Comparison of ENCODE assay signal across 19 cellular contexts in the genomic region with DNA sequence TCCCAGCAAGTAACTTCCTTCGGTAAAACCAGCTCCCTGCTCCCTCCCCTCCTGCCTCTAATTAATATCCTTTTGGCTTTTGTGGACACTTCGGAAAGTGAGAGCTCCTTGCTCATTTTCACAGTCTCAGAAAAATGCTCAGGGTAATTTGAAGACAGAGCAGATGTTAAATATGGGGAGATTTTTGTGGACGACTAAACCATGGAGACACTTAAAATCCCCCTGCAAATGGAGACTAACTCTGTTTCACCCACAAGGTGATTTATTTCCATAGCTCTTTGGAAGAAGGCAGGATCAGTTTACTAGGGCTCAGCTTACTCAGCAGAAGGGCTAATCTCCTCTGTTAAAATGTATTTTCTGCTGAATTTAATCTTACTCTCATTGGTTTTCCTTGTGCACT.
"Had no signal": no experiment of that assay in that cellular context is flagged by ENCODE, and none has a peak within 500 bp of the region (broad histone marks: within the 10 kb centered on the region; RNA-seq: fewer than 3 reads in every experiment).

No MANE protein-coding gene starts in this region.

- H3K36me3 Mint-ChIP-seq: activated naive CD4-positive, alpha-beta T cell treated with anti-CD3 and anti-CD28 coated beads, Interleukin-2, amount 10 ng/mL, durations not matched to agents 7 days and 5 days; naive thymus-derived CD8-positive, alpha-beta T cell; stimulated activated naive B cell treated with anti-CD40 and anti-IgM and Interleukin-4, amounts not matched to agents 10 μg/mL and 1 μg/mL and 100 μg/mL, for 72 hours had no signal

- H3K9me3 Mint-ChIP-seq: activated CD4-positive, alpha-beta memory T cell treated with anti-CD3 and anti-CD28 coated beads, Interleukin-2, amount 10 ng/mL, durations not matched to agents 7 days and 5 days; activated naive CD4-positive, alpha-beta T cell treated with anti-CD3 and anti-CD28 coated beads, Interleukin-2, amount 10 ng/mL, durations not matched to agents 7 days and 5 days; activated T-helper 1 cell treated with anti-CD3 and anti-CD28 coated beads, Interleukin-12 subunit alpha, Interleukin-12 subunit beta, Interleukin-2, Interleukin-4 antibody, amounts not matched to agents 30 ng/mL and 10 ng/mL and 1 ng/mL, durations not matched to agents 14 hours and 24 hours and 36 hours; central memory CD8-positive, alpha-beta T cell; dendritic cell treated with granulocyte-macrophage colony-stimulating factor and Interleukin-4, amounts not matched to agents 40 ng/mL and 50 ng/mL, for 4 days; effector memory CD8-positive, alpha-beta T cell; naive thymus-derived CD8-positive, alpha-beta T cell; stimulated activated naive B cell treated with anti-CD40 and anti-IgM and Interleukin-4, amounts not matched to agents 10 μg/mL and 1 μg/mL and 100 μg/mL, for 72 hours; T-helper 2 cell treated with Interferon-gamma antibody and Interleukin-4, amounts not matched to agents 5 μg/mL and 100 μg/mL, for 36 hours had no signal

- H3K27me3 Mint-ChIP-seq: activated naive CD4-positive, alpha-beta T cell treated with anti-CD3 and anti-CD28 coated beads, Interleukin-2, amount 10 ng/mL, durations not matched to agents 7 days and 5 days; central memory CD8-positive, alpha-beta T cell; effector memory CD8-positive, alpha-beta T cell had no signal

- H3K4me1 ChIP-seq: psoas muscle, right lobe of liver had no signal

- H3K27me3 ChIP-seq: right lobe of liver, transverse colon had no signal

- H3K36me3 ChIP-seq: right lobe of liver, spleen, transverse colon had no signal

- H3K4me3 Mint-ChIP-seq: activated CD4-positive, alpha-beta memory T cell treated with anti-CD3 and anti-CD28 coated beads, Interleukin-2, amount 10 ng/mL, durations not matched to agents 7 days and 5 days; activated naive CD4-positive, alpha-beta T cell treated with anti-CD3 and anti-CD28 coated beads, Interleukin-2, amount 10 ng/mL, durations not matched to agents 7 days and 5 days; activated T-helper 1 cell treated with anti-CD3 and anti-CD28 coated beads, Interleukin-12 subunit alpha, Interleukin-12 subunit beta, Interleukin-2, Interleukin-4 antibody, amounts not matched to agents 30 ng/mL and 10 ng/mL and 1 ng/mL, durations not matched to agents 14 hours and 24 hours and 36 hours; central memory CD8-positive, alpha-beta T cell; dendritic cell treated with granulocyte-macrophage colony-stimulating factor and Interleukin-4, amounts not matched to agents 40 ng/mL and 50 ng/mL, for 4 days; effector memory CD8-positive, alpha-beta T cell; naive thymus-derived CD8-positive, alpha-beta T cell; stimulated activated naive B cell treated with anti-CD40 and anti-IgM and Interleukin-4, amounts not matched to agents 10 μg/mL and 1 μg/mL and 100 μg/mL, for 72 hours; T-helper 2 cell treated with Interferon-gamma antibody and Interleukin-4, amounts not matched to agents 5 μg/mL and 100 μg/mL, for 36 hours had no signal

- H3K27ac ChIP-seq: psoas muscle, right lobe of liver, spleen, transverse colon had no signal

- DNase-seq: activated CD4-positive, alpha-beta memory T cell treated with anti-CD3 and anti-CD28 coated beads, Interleukin-2, amount 10 ng/mL, durations not matched to agents 7 days and 5 days; activated CD8-positive, alpha-beta memory T cell treated with anti-CD3 and anti-CD28 coated beads, Interleukin-2, amount 50 U/mL, for 4 hours; activated naive CD4-positive, alpha-beta T cell treated with anti-CD3 and anti-CD28 coated beads, Interleukin-2, amount 10 ng/mL, durations not matched to agents 7 days and 5 days; effector memory CD8-positive, alpha-beta T cell; erythroblast; hippocampal formation; naive thymus-derived CD8-positive, alpha-beta T cell; occipital lobe; psoas muscle; right lobe of liver; spleen; stimulated activated CD4-positive, alpha-beta T cell treated with anti-CD3 and anti-CD28 coated beads, Interleukin-2, amount 100 ng/mL, for 24 hours; stimulated activated naive B cell treated with anti-CD40 and anti-IgM and Interleukin-4, amounts not matched to agents 10 μg/mL and 1 μg/mL and 100 μg/mL, for 72 hours; SW 1271; transverse colon had no signal

- H3K9me3 ChIP-seq: psoas muscle, right lobe of liver, spleen, transverse colon had no signal

- H3K4me3 ChIP-seq: psoas muscle, right lobe of liver, spleen, transverse colon had no signal

- ATAC-seq: effector memory CD8-positive, alpha-beta T cell; naive thymus-derived CD8-positive, alpha-beta T cell; psoas muscle; right lobe of liver; stimulated activated naive B cell treated with anti-CD40 and anti-IgM and Interleukin-4, amounts not matched to agents 10 μg/mL and 1 μg/mL and 100 μg/mL, for 72 hours had no signal
